In the genomic region with DNA sequence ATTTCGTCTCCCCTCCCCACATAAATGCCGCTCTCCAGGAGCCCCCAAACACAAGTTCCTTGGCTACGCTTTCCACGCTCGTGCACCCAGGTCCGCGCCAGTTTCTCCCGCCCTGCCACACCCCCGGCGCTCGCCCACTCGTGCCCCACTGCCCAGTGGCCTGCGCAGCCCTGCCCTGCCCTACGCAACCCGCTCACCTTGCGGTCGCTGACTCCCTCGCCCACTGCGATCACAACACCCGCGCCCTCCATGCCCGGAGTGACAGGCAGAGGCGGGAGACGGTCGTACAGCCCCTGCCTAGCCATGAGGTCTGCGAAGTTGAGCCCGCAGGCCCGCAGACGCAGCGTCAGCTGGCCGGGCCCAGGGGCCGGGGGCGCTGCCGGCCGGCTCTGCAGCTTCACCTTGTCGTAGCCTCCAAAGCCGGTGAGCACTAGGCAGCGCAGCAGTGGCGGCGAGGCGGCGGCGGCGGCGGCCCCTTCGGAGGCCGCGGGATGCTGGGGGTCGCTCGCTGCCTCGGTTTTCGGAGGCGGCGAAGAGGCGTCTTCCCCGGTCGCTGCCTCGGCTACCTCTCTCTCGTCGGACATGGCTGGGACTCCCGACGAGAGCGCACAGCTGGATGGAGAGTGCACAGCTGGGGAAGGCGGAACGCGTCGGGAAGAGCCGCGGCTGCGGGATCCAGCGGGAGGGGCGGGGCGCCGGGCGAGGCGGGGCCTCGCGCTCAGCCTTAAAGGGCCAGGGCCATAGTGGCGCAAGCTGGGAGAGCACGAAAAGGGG, we compare ENCODE assay signal across 1 cellular context.
TF ChIP-seq lines count a peak whose summit lies in the region.

TSS of gene VAT1 (minus strand) at position 647 of the 774 bp plus-strand sequence. CDS start at position 584, 63 bp downstream.

TF ChIP-seq in WTC11, 78 proteins besides CTCF, POLR2A, EP300 and RAD21 (continued from another document):
- TF ChIP-seq CREB1 (CRISPR knock-in tag; IDR thresholded peaks at IDR 0.05): no peak
- no peak for TF ChIP-seq RORB (CRISPR knock-in tag; IDR thresholded peaks at IDR 0.05)
- TF ChIP-seq ATF3 (CRISPR knock-in tag; conservative IDR thresholded peaks at IDR 0.05): no peak
- TF ChIP-seq TCF7 (CRISPR knock-in tag; IDR thresholded peaks at IDR 0.05; ENCODE audit: low read depth): no peak
- peak; percentile 51; the same call in 1 of the 2 replicates for TF ChIP-seq FOXP1 (CRISPR knock-in tag; IDR thresholded peaks at IDR 0.05; ENCODE audit: borderline replicate concordance)
- TF ChIP-seq, protein P1, sequence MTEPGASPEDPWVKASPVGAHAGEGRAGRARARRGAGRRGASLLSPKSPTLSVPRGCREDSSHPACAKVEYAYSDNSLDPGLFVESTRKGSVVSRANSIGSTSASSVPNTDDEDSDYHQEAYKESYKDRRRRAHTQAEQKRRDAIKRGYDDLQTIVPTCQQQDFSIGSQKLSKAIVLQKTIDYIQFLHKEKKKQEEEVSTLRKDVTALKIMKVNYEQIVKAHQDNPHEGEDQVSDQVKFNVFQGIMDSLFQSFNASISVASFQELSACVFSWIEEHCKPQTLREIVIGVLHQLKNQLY (CRISPR knock-in tag; IDR thresholded peaks at IDR 0.05): no peak
- TF ChIP-seq, protein P2, sequence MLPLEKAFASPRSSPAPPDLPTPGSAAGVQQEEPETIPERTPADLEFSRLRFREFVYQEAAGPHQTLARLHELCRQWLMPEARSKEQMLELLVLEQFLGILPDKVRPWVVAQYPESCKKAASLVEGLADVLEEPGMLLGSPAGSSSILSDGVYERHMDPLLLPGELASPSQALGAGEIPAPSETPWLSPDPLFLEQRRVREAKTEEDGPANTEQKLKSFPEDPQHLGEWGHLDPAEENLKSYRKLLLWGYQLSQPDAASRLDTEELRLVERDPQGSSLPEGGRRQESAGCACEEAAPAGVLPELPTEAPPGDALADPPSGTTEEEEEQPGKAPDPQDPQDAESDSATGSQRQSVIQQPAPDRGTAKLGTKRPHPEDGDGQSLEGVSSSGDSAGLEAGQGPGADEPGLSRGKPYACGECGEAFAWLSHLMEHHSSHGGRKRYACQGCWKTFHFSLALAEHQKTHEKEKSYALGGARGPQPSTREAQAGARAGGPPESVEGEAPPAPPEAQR (CRISPR knock-in tag; IDR thresholded peaks at IDR 0.05): no peak
- peak; percentile 7; the same call in 1 of the 2 replicates for TF ChIP-seq USF1 (CRISPR knock-in tag; IDR thresholded peaks at IDR 0.05)
- no peak for TF ChIP-seq FOXJ3 (CRISPR knock-in tag; IDR thresholded peaks at IDR 0.05; ENCODE audit: borderline replicate concordance)
- TF ChIP-seq, protein P3, sequence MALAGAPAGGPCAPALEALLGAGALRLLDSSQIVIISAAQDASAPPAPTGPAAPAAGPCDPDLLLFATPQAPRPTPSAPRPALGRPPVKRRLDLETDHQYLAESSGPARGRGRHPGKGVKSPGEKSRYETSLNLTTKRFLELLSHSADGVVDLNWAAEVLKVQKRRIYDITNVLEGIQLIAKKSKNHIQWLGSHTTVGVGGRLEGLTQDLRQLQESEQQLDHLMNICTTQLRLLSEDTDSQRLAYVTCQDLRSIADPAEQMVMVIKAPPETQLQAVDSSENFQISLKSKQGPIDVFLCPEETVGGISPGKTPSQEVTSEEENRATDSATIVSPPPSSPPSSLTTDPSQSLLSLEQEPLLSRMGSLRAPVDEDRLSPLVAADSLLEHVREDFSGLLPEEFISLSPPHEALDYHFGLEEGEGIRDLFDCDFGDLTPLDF (CRISPR knock-in tag; IDR thresholded peaks at IDR 0.05): no peak
